ENCODE assay signal across 22 cellular contexts in genomic region chrX:8272846-8273245, GRCh38.
"Had no signal": no experiment of that assay in that cellular context is flagged by ENCODE, and none has a peak within 500 bp of the region (broad histone marks: within the 10 kb centered on the region; RNA-seq: fewer than 3 reads in every experiment).

No MANE protein-coding gene starts in this region.

- H3K9me3 ChIP-seq: gastroesophageal sphincter, mucosa of descending colon, tibial nerve had no signal

- H3K36me3 ChIP-seq: gastroesophageal sphincter, tibial nerve had no signal

- H3K27ac ChIP-seq: gastroesophageal sphincter, hepatocyte, tibial nerve had no signal

- H3K4me3 Mint-ChIP-seq: activated CD4-positive, alpha-beta T cell treated with anti-CD3 and anti-CD28 coated beads, Interleukin-2, amount 10 ng/mL, durations not matched to agents 7 days and 5 days; activated CD8-positive, alpha-beta memory T cell treated with anti-CD3 and anti-CD28 coated beads, Interleukin-2, amount 10 ng/mL, durations not matched to agents 7 days and 5 days; activated CD8-positive, alpha-beta T cell treated with anti-CD3 and anti-CD28 coated beads, Interleukin-2, amount 10 ng/mL, durations not matched to agents 7 days and 5 days; activated naive CD4-positive, alpha-beta T cell treated with anti-CD3 and anti-CD28 coated beads, Interleukin-2, amount 50 U/mL, for 24 hours; activated naive CD8-positive, alpha-beta T cell treated with anti-CD3 and anti-CD28 coated beads, Interleukin-2, amount 50 U/mL, for 24 hours; natural killer cell treated with Interleukin-12 subunit alpha and Interleukin-12 subunit beta and Interleukin-15 and Interleukin-18, amount 100 ng/mL, for 72 hours; T-helper 17 cell; WTC11 had no signal

- FAIRE-seq: keratinocyte had no signal

- H3K27ac Mint-ChIP-seq: activated CD4-positive, alpha-beta T cell treated with anti-CD3 and anti-CD28 coated beads, Interleukin-2, amount 10 ng/mL, durations not matched to agents 7 days and 5 days; activated CD8-positive, alpha-beta memory T cell treated with anti-CD3 and anti-CD28 coated beads, Interleukin-2, amount 10 ng/mL, durations not matched to agents 7 days and 5 days; activated CD8-positive, alpha-beta T cell treated with anti-CD3 and anti-CD28 coated beads, Interleukin-2, amount 10 ng/mL, durations not matched to agents 7 days and 5 days; activated naive CD4-positive, alpha-beta T cell treated with anti-CD3 and anti-CD28 coated beads, Interleukin-2, amount 50 U/mL, for 24 hours; activated naive CD8-positive, alpha-beta T cell treated with anti-CD3 and anti-CD28 coated beads, Interleukin-2, amount 50 U/mL, for 24 hours; activated T-helper 2 cell treated with anti-CD3 and anti-CD28 coated beads, Interferon-gamma antibody, Interleukin-2, Interleukin-4, amounts not matched to agents 10 μg/mL and 5 μg/mL and 100 μg/mL, durations not matched to agents 14 hours and 24 hours and 36 hours; natural killer cell treated with Interleukin-12 subunit alpha and Interleukin-12 subunit beta and Interleukin-15 and Interleukin-18, amount 100 ng/mL, for 72 hours; T-helper 17 cell; WTC11 had no signal

- H3K4me1 ChIP-seq: gastroesophageal sphincter, tibial nerve had no signal

- H3K27me3 ChIP-seq: gastroesophageal sphincter, hepatocyte, tibial nerve had no signal

- H3K27me3 Mint-ChIP-seq: activated CD4-positive, alpha-beta T cell treated with anti-CD3 and anti-CD28 coated beads, Interleukin-2, amount 10 ng/mL, durations not matched to agents 7 days and 5 days; activated CD8-positive, alpha-beta memory T cell treated with anti-CD3 and anti-CD28 coated beads, Interleukin-2, amount 10 ng/mL, durations not matched to agents 7 days and 5 days; activated naive CD4-positive, alpha-beta T cell treated with anti-CD3 and anti-CD28 coated beads, Interleukin-2, amount 50 U/mL, for 24 hours; activated naive CD8-positive, alpha-beta T cell treated with anti-CD3 and anti-CD28 coated beads, Interleukin-2, amount 50 U/mL, for 24 hours; natural killer cell treated with Interleukin-12 subunit alpha and Interleukin-12 subunit beta and Interleukin-15 and Interleukin-18, amount 100 ng/mL, for 72 hours; T-helper 17 cell had no signal

- H3K4me1 Mint-ChIP-seq: activated CD4-positive, alpha-beta T cell treated with anti-CD3 and anti-CD28 coated beads, Interleukin-2, amount 10 ng/mL, durations not matched to agents 7 days and 5 days; activated CD8-positive, alpha-beta memory T cell treated with anti-CD3 and anti-CD28 coated beads, Interleukin-2, amount 10 ng/mL, durations not matched to agents 7 days and 5 days; activated naive CD4-positive, alpha-beta T cell treated with anti-CD3 and anti-CD28 coated beads, Interleukin-2, amount 50 U/mL, for 24 hours; activated naive CD8-positive, alpha-beta T cell treated with anti-CD3 and anti-CD28 coated beads, Interleukin-2, amount 50 U/mL, for 24 hours; T-helper 17 cell; WTC11 had no signal

- H3K4me3 ChIP-seq: gastroesophageal sphincter, hepatocyte, mucosa of descending colon, tibial nerve had no signal

- H3K79me2 ChIP-seq: hepatocyte had no signal

- ATAC-seq: activated CD8-positive, alpha-beta memory T cell treated with anti-CD3 and anti-CD28 coated beads, Interleukin-2, amount 10 ng/mL, durations not matched to agents 7 days and 5 days; activated CD8-positive, alpha-beta T cell treated with anti-CD3 and anti-CD28 coated beads, Interleukin-2, amount 10 ng/mL, durations not matched to agents 7 days and 5 days; activated naive CD8-positive, alpha-beta T cell treated with anti-CD3 and anti-CD28 coated beads, Interleukin-2, amount 50 U/mL, for 24 hours; gastroesophageal sphincter; left cardiac atrium; left ventricle myocardium superior; mucosa of descending colon; natural killer cell treated with Interleukin-12 subunit alpha and Interleukin-12 subunit beta and Interleukin-15 and Interleukin-18, amount 100 ng/mL, for 72 hours; right cardiac atrium; T-helper 17 cell; WTC11 had no signal

- H3K36me3 Mint-ChIP-seq: activated CD8-positive, alpha-beta memory T cell treated with anti-CD3 and anti-CD28 coated beads, Interleukin-2, amount 10 ng/mL, durations not matched to agents 7 days and 5 days had no signal

- H3K4me2 ChIP-seq: hepatocyte had no signal

- DNase-seq: activated CD4-positive, alpha-beta T cell treated with anti-CD3 and anti-CD28 coated beads for 1 hour; activated CD4-positive, alpha-beta T cell treated with anti-CD3 and anti-CD28 coated beads, Interleukin-2, amount 10 ng/mL, durations not matched to agents 7 days and 5 days; activated CD8-positive, alpha-beta memory T cell treated with anti-CD3 and anti-CD28 coated beads, Interleukin-2, amount 10 ng/mL, durations not matched to agents 7 days and 5 days; activated CD8-positive, alpha-beta T cell treated with anti-CD3 and anti-CD28 coated beads, Interleukin-2, amount 10 ng/mL, durations not matched to agents 7 days and 5 days; activated naive CD8-positive, alpha-beta T cell treated with anti-CD3 and anti-CD28 coated beads, Interleukin-2, amount 50 U/mL, for 24 hours; activated T-cell treated with anti-CD3 and anti-CD28 coated beads, Interleukin-2, amount 50 U/mL, for 48 hours; left cardiac atrium; left ventricle myocardium superior; mucosa of descending colon; right cardiac atrium; stimulated activated CD4-positive, alpha-beta T cell treated with anti-CD3 and anti-CD28 coated beads, Interleukin-2, amount 100 ng/mL, for 48 hours; stimulated activated naive CD4-positive, alpha-beta T cell treated with Interleukin-2 at 50 U/mL for 16 hours; T-helper 17 cell; T1000 had no signal

- H2AFZ ChIP-seq: hepatocyte had no signal
